ENCODE assay signal across 11 cellular contexts in genomic region chr17:75430159-75430748, GRCh38. TPM values are rescaled to one million over a fixed set of nuclear protein-coding genes. Genes with fewer than 3 reads are reported as not detected.
A peak's percentile ranks its signal among the peaks of the same experiment; 100 is the strongest.
DNase-seq lines count a peak whose midpoint lies in the region; ATAC-seq, FAIRE-seq and TF ChIP-seq lines count a peak whose summit lies in the region.
"Had no signal": no experiment of that assay in that cellular context is flagged by ENCODE, and none has a peak within 500 bp of the region (broad histone marks: within the 10 kb centered on the region; RNA-seq: fewer than 3 reads in every experiment).

No MANE protein-coding gene starts in this region.

- CTCF ChIA-PET in HepG2 (lab: Yijun Ruan, JAX; ENCODE audit: low intra/inter-chr PET ratio, low total read pairs): no interaction called here

- TF ChIP-seq RAD21 in HepG2 (CRISPR knock-in tag; IDR thresholded peaks at IDR 0.05): 0 out of 2 replicates have a peak, but pooled peaks have one; percentile 32

- peaks cover 79% of the 10 kb centered on the region for H3K4me1 ChIP-seq in HepG2 (ENCODE audit: insufficient read depth, low read length)
- no peaks in the 10 kb centered on the region for H3K4me1 ChIP-seq in right lobe of liver
- H3K4me1 ChIP-seq in mucosa of descending colon (ENCODE audit: low read depth): peaks cover 3% of the 10 kb centered on the region
- H3K4me1 ChIP-seq in ovary (ENCODE audit: insufficient read depth): no peaks in the 10 kb centered on the region
- H3K4me1 ChIP-seq: BE2C had no signal

- 3% methylated on average over 9 of the region's 9 CpGs for whole genome bisulfite sequencing in HepG2 (ENCODE audit: low lambda C conversion rate)
- WGBS in right lobe of liver (ENCODE audit: insufficient coverage, low coverage, low lambda C conversion rate, missing lambda C conversion rate): 49% methylated on average over 5 of the region's 9 CpGs
- WGBS in ovary, 3 donors: 8 to 23% (median 12%) methylated on average over 9 of the region's 9 CpGs

- H3K4me3 ChIP-seq in HepG2 (replicated peaks in 1 of 3; ENCODE audit: insufficient read depth in 1 of 3, low read depth in 2 of 3, low read length in 3 of 3) (peak overlapping the region; percentile 49 to 62 (median 50)), right lobe of liver (no peak overlapping the region), mucosa of descending colon (no peak overlapping the region), ovary (no peak overlapping the region)

- peak; percentile 30; the same call in 1 of the 2 replicates for TF ChIP-seq CTCF in HepG2 (CRISPR knock-in tag; IDR thresholded peaks at IDR 0.05)
- TF ChIP-seq CTCF in right lobe of liver (IDR thresholded peaks at IDR 0.05): no peak
- no peak for TF ChIP-seq CTCF in mucosa of descending colon (IDR thresholded peaks at IDR 0.05)
- TF ChIP-seq CTCF in ovary (IDR thresholded peaks at IDR 0.05): no peak

- H3K27ac ChIP-seq in HepG2 (ENCODE audit: extremely low read length, insufficient read depth, low read length) (peak overlapping the region; percentile 61), right lobe of liver (no peak overlapping the region), ovary (peak overlapping the region in 1 of 2 donors; percentile 11)

- no peaks in the 10 kb centered on the region for H3K79me2 ChIP-seq in HepG2 (ENCODE audit: insufficient read depth, low read length)

- in situ Hi-C loops in HepG2 (cut with HindIII; ENCODE audit: extremely low pct_ligation_motif_present, low pct_unique_long_range_greater_than_20kb): loop anchor here (5.0 kb wide), 1 partner anchor 57 kb away; no protein-coding TSS in a partner anchor

- peak overlapping the region; percentile 35 for H3K9ac ChIP-seq in HepG2 (ENCODE audit: insufficient read depth, low read depth, low read length)

- ATAC-seq in HepG2: peak; percentile 89
- no peak for ATAC-seq in right lobe of liver
- peak; percentile 50 for ATAC-seq in mucosa of descending colon

- H3K36me3 ChIP-seq in HepG2 (replicated peaks in 1 of 2; ENCODE audit: control insufficient read depth in 1 of 2, insufficient read depth in 2 of 2, low read length in 2 of 2) (no peaks in the 10 kb centered on the region), right lobe of liver (no peaks in the 10 kb centered on the region), mucosa of descending colon (ENCODE audit: low read depth) (no peaks in the 10 kb centered on the region), ovary (no peaks in the 10 kb centered on the region)
- H3K36me3 ChIP-seq: BE2C had no signal

- H3K4me2 ChIP-seq in HepG2 (ENCODE audit: low read depth, low read length): peak overlapping the region; percentile 81

- peak; percentile 66 to 81; a peak in 3 of 4 replicates for TF ChIP-seq EP300 in HepG2 (IDR thresholded peaks at IDR 0.05; ENCODE audit: low read depth in 2 of 2, low read length in 2 of 2)
- 0 out of 2 replicates have a peak, but pooled peaks have one; percentile 47 for TF ChIP-seq EP300 in HepG2 (CRISPR knock-in tag; IDR thresholded peaks at IDR 0.05; ENCODE audit: borderline replicate concordance)
- TF ChIP-seq EP300 in ovary (IDR thresholded peaks at IDR 0.05): no peak

- intact Hi-C loops in HepG2 (cut with micrococcal nuclease; ENCODE audit: unreplicated experiment): no loop called here
- intact Hi-C loops in right lobe of liver (cut with DNase I): loop anchor here in 1 of 2 donors (10.0 kb wide), 1 partner anchor 75 kb away; no protein-coding TSS in a partner anchor
- intact Hi-C loops in mucosa of descending colon (cut with DNase I, micrococcal nuclease): no loop called here
- intact Hi-C loops in ovary (cut with DNase I): no loop called here
- intact Hi-C loops in posterior vena cava (cut with DNase I): no loop called here

- DNase-seq in HepG2 (ENCODE audit: low spot score) (peak; percentile 90), right lobe of liver (no peak), cerebellar cortex (ENCODE audit: low spot score) (peak; percentile 75), mucosa of descending colon (peak in 1 of 3 donors; percentile 35), pons (ENCODE audit: low spot score) (no peak), ovary (no peak), posterior vena cava (ENCODE audit: low spot score) (no peak), NCI-H82 (lab: John Stamatoyannopoulos, UW) (no peak)
- DNase-seq: activated CD4-positive, alpha-beta T cell treated with anti-CD3 and anti-CD28 coated beads for 4 hours; BE2C; NCI-H2171 treated with DMSO at 0.1 percent for 48 hours had no signal

- POLR2A ChIA-PET in HepG2 (lab: Yijun Ruan, JAX): interaction anchor here (0.8 to 5.8 kb wide), 12 partner anchors 10 to 299 kb away, joined by 3 to 35 read pairs (median 4); partner anchors contain the start of genes LLGL2, MIF4GD, NT5C and SLC25A19

- no TSS peak for BruUV-seq in HepG2 (replicated peaks; lab: Mats Ljungman, UMichigan)

- peak overlapping the region; percentile 10 for H2AFZ ChIP-seq in HepG2 (ENCODE audit: low read length)

- H3K9me3 ChIP-seq in HepG2 (ENCODE audit: low read length) (no peaks in the 10 kb centered on the region), right lobe of liver (no peaks in the 10 kb centered on the region), mucosa of descending colon (no peaks in the 10 kb centered on the region), ovary (no peaks in the 10 kb centered on the region)
- H3K9me3 ChIP-seq: BE2C had no signal

- H3K27me3 ChIP-seq in HepG2 (ENCODE audit: control insufficient read depth in 1 of 2, insufficient read depth in 2 of 2, low read length in 2 of 2) (no peaks in the 10 kb centered on the region), right lobe of liver (no peaks in the 10 kb centered on the region), ovary (no peaks in the 10 kb centered on the region)

- FAIRE-seq in HepG2 (lab: Jason Lieb, UNC): peak; percentile 88

- peak; percentile 60 to 67; a peak in 3 of 4 replicates for TF ChIP-seq POLR2A in HepG2 (IDR thresholded peaks at IDR 0.05; ENCODE audit: insufficient read depth in 1 of 2, low read depth in 2 of 2, low read length in 2 of 2)
- TF ChIP-seq POLR2A in right lobe of liver (IDR thresholded peaks at IDR 0.05): no peak
- no peak for TF ChIP-seq POLR2A in ovary (IDR thresholded peaks at IDR 0.05)

- H4K20me1 ChIP-seq in HepG2 (ENCODE audit: insufficient read depth, low read length): no peaks in the 10 kb centered on the region

RNA-seq across cellular contexts. Expression of gene GRB2, which starts 24.8 kb away (rescaled TPM):
- total RNA-seq in HepG2 (2016; rRNA removed; fragmentation: Illumina TruSeq; extraction: Trizol) (92.3 and 95.7 TPM in 2 replicates), right lobe of liver (10 to 100 TPM; 42.4 to 70.5 (median 53.8) TPM), mucosa of descending colon (100 to 1,000 TPM in 2 of 3 donors, 10 to 100 TPM in 1; 97.8 to 116 (median 102) TPM), ovary (10 to 100 TPM; 49.2 to 84.9 (median 62.6) TPM), posterior vena cava (10 to 100 TPM; 87.2 to 97.8 TPM)
- 9.5 and 11.4 TPM in 2 replicates for total RNA-seq in HepG2 (2016; cell fraction: cytosol; rRNA removed; fragmentation: Illumina TruSeq; extraction: Trizol; ENCODE audit: low read depth)
- total RNA-seq in HepG2 (2016; cell fraction: insoluble cytoplasmic fraction; rRNA removed; fragmentation: Illumina TruSeq; extraction: Trizol): 81.8 and 96.0 TPM in 2 replicates
- total RNA-seq in HepG2 (2016; cell fraction: membrane; rRNA removed; fragmentation: Illumina TruSeq; extraction: Trizol): 34.4 and 43.9 TPM in 2 replicates
- total RNA-seq in HepG2 (2016; cell fraction: nucleus; rRNA removed; fragmentation: Illumina TruSeq; extraction: Trizol): 44.5 and 52.3 TPM in 2 replicates
- polyA plus RNA-seq in HepG2 (2011; rRNA removed) (67.9 and 84.6 TPM in 2 replicates), ovary (10 to 100 TPM; 41.5 to 88.2 TPM)
- polyA plus RNA-seq in HepG2 (2011; cell fraction: cytosol; rRNA removed): 65.4 and 67.1 TPM in 2 replicates
- polyA plus RNA-seq in HepG2 (2011; cell fraction: nucleus; rRNA removed): 28.7 and 29.6 TPM in 2 replicates
- 66.8 and 70.9 TPM in 2 replicates for polyA plus RNA-seq in HepG2 (2012)
- 13.1 and 18.8 TPM in 2 replicates for polyA plus RNA-seq in HepG2 (2016; cell fraction: cytosol; fragmentation: Illumina TruSeq; extraction: Trizol; ENCODE audit: low read depth)
- polyA plus RNA-seq in HepG2 (2016; cell fraction: insoluble cytoplasmic fraction; fragmentation: Illumina TruSeq; extraction: Trizol; ENCODE audit: low read depth): 142 and 160 TPM in 2 replicates
- polyA plus RNA-seq in HepG2 (2016; cell fraction: membrane; fragmentation: Illumina TruSeq; extraction: Trizol; ENCODE audit: low read depth): 28.8 and 38.8 TPM in 2 replicates
- 76.0 and 89.2 TPM in 2 replicates for polyA plus RNA-seq in HepG2 (2016; cell fraction: nucleus; fragmentation: Illumina TruSeq; extraction: Trizol; ENCODE audit: insufficient read depth, low read depth)
- polyA minus RNA-seq in HepG2 (2011; rRNA and poly(A)+ RNA removed; ENCODE audit: low replicate concordance): 55.3 and 73.1 TPM in 2 replicates
- polyA minus RNA-seq in HepG2 (2011; cell fraction: cytosol; rRNA and poly(A)+ RNA removed): 26.1 and 30.8 TPM in 2 replicates
- polyA minus RNA-seq in HepG2 (2011; cell fraction: nucleus; rRNA and poly(A)+ RNA removed): 44.4 and 46.2 TPM in 2 replicates

RNA-seq across cellular contexts. Expression of gene TMEM94, which starts 26.2 kb away (rescaled TPM):
- total RNA-seq in HepG2 (2016; rRNA removed; fragmentation: Illumina TruSeq; extraction: Trizol) (20.8 and 32.6 TPM in 2 replicates), right lobe of liver (10 to 100 TPM; 24.2 to 47.1 (median 29.6) TPM), mucosa of descending colon (100 to 1,000 TPM in 2 of 3 donors, 10 to 100 TPM in 1; 73.5 to 114 (median 108) TPM), ovary (10 to 100 TPM; 37.7 to 87.1 (median 75.3) TPM), posterior vena cava (10 to 100 TPM; 53.8 to 64.3 TPM)
- 26.4 and 26.9 TPM in 2 replicates for total RNA-seq in HepG2 (2016; cell fraction: cytosol; rRNA removed; fragmentation: Illumina TruSeq; extraction: Trizol; ENCODE audit: low read depth)
- 17.2 and 32.1 TPM in 2 replicates for total RNA-seq in HepG2 (2016; cell fraction: insoluble cytoplasmic fraction; rRNA removed; fragmentation: Illumina TruSeq; extraction: Trizol)
- total RNA-seq in HepG2 (2016; cell fraction: membrane; rRNA removed; fragmentation: Illumina TruSeq; extraction: Trizol): 23.6 and 28.5 TPM in 2 replicates
- 32.2 and 37.2 TPM in 2 replicates for total RNA-seq in HepG2 (2016; cell fraction: nucleus; rRNA removed; fragmentation: Illumina TruSeq; extraction: Trizol)
- polyA plus RNA-seq in HepG2 (2011; rRNA removed) (134 and 150 TPM in 2 replicates), ovary (10 to 100 TPM; 29.2 to 52.6 TPM)
- polyA plus RNA-seq in HepG2 (2011; cell fraction: cytosol; rRNA removed): 37.1 and 46.4 TPM in 2 replicates
- polyA plus RNA-seq in HepG2 (2011; cell fraction: nucleus; rRNA removed): 1,312 and 1,888 TPM in 2 replicates
- 125 and 137 TPM in 2 replicates for polyA plus RNA-seq in HepG2 (2012)
- 5.0 and 5.4 TPM in 2 replicates for polyA plus RNA-seq in HepG2 (2016; cell fraction: cytosol; fragmentation: Illumina TruSeq; extraction: Trizol; ENCODE audit: low read depth)
- 15.7 and 19.0 TPM in 2 replicates for polyA plus RNA-seq in HepG2 (2016; cell fraction: insoluble cytoplasmic fraction; fragmentation: Illumina TruSeq; extraction: Trizol; ENCODE audit: low read depth)
- polyA plus RNA-seq in HepG2 (2016; cell fraction: membrane; fragmentation: Illumina TruSeq; extraction: Trizol; ENCODE audit: low read depth): 16.7 and 22.4 TPM in 2 replicates
- 121 and 131 TPM in 2 replicates for polyA plus RNA-seq in HepG2 (2016; cell fraction: nucleus; fragmentation: Illumina TruSeq; extraction: Trizol; ENCODE audit: insufficient read depth, low read depth)
- 36.2 and 133 TPM in 2 replicates for polyA minus RNA-seq in HepG2 (2011; rRNA and poly(A)+ RNA removed; ENCODE audit: low replicate concordance)
- 52.6 and 54.1 TPM in 2 replicates for polyA minus RNA-seq in HepG2 (2011; cell fraction: cytosol; rRNA and poly(A)+ RNA removed)
- 148 and 161 TPM in 2 replicates for polyA minus RNA-seq in HepG2 (2011; cell fraction: nucleus; rRNA and poly(A)+ RNA removed)

Comparison
In these comparisons a context has a peak if more than half of its experiments do, and no peak if none do; other contexts are left out.
1. ATAC-seq: peak in HepG2 (single experiment) and mucosa of descending colon (single experiment); none in right lobe of liver (0 of 4).
2. DNase-seq: peak in HepG2 (single experiment) and cerebellar cortex (single experiment); none in right lobe of liver (0 of 3), pons (single experiment), ovary (0 of 5), posterior vena cava (single experiment) and NCI-H82 (single experiment).
3. H3K4me3 ChIP-seq: peak in HepG2 (3 of 3); none in right lobe of liver (0 of 3), mucosa of descending colon (single experiment) and ovary (single experiment).
4. POLR2A ChIP-seq: peak in HepG2 (2 of 2); none in right lobe of liver (single experiment) and ovary (single experiment).